In genomic region chr5:56545016-56545415, GRCh38 we compare ENCODE assay signal across 1 cellular context.
TF ChIP-seq lines count a peak whose summit lies in the region.

No MANE protein-coding gene starts in this region.

TF ChIP-seq in IMR-90, 13 proteins besides CTCF, POLR2A, EP300 and RAD21 (continued from another document):
- no peak for TF ChIP-seq USF2 (IDR thresholded peaks at IDR 0.05; ENCODE audit: low read depth, low read length)
TF ChIP-seq in IMR-90: peak in this region for 0.
